In the genomic region with DNA sequence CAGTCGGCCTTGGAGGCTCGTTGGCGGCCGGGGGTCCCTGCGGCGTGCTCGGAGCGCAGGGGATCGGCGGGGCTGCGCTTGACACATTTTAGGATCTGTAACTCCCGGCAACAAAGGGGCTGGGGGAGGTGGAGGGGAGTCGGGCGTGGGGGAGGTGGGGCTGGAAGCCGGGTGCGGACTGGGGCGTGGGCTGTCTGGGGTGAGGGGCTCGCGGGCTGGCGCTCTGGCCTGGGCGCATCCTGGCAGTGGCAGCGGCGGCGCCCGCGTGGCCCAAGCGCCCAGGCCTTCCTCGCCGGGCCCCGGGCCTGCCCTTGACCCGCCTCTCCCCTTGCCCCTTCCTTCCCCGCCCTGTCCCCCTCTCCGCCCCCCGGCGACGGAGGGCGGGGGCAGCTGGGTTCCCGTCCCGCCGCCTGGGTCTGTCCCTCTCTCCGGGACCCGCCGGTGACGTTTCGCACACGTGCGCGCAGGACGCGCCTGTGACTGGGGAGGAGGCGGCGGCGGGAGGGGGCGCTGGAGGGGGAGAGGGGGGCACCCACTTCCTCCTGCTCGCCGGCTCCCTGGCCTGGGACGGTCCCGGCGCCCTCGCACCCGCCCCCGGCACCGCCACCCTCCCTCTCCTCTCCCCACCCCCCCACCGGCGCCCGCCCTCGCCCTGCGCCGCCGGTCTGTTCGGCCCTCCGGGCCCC, we compare ENCODE assay signal across 8 cellular contexts. TPM values are rescaled to one million over a fixed set of nuclear protein-coding genes. Genes with fewer than 3 reads are reported as not detected.
A peak's percentile ranks its signal among the peaks of the same experiment; 100 is the strongest.
DNase-seq lines count a peak whose midpoint lies in the region; ATAC-seq and TF ChIP-seq lines count a peak whose summit lies in the region.

No MANE protein-coding gene starts in this region.

- no peaks in the 10 kb centered on the region for H3K9me3 ChIP-seq in prostate gland

- H3K4me3 ChIP-seq in GM12864 (ENCODE audit: low read depth, low read length) (peak overlapping the region; percentile 86), NB4 (ENCODE audit: low read depth, low read length) (peak overlapping the region; percentile 99), prostate gland (peak overlapping the region; percentile 68), urinary bladder (ENCODE audit: low read depth, low read length) (peak overlapping the region; percentile 66)

- TF ChIP-seq POLR2A in NB4 (IDR thresholded peaks at IDR 0.05; ENCODE audit: extremely low read depth, insufficient read length) (peak; percentile 54), prostate gland (IDR thresholded peaks at IDR 0.05) (peak; percentile 45)

- no peak for TF ChIP-seq CTCF in GM12864 (IDR thresholded peaks at IDR 0.05; ENCODE audit: low read depth, low read length, missing control alignments)
- no peak for TF ChIP-seq CTCF in NB4 (IDR thresholded peaks at IDR 0.05; ENCODE audit: low read depth, low read length)
- TF ChIP-seq CTCF in prostate gland (IDR thresholded peaks at IDR 0.05), result no peak

- H3K36me3 ChIP-seq in prostate gland (no peaks in the 10 kb centered on the region), urinary bladder (ENCODE audit: insufficient read depth) (no peaks in the 10 kb centered on the region)

- 0 to 1% (median 0%) methylated on average over 19 to 59 of the region's 72 CpGs for WGBS in adipose tissue, 3 donors
- under 1% methylated on average over 38 of the region's 72 CpGs for WGBS in prostate gland
- WGBS in urinary bladder, result under 1% methylated on average over 70 of the region's 72 CpGs

- DNase-seq in GM12864 (ENCODE audit: low read depth), result no peak
- DNase-seq in NB4 (ENCODE audit: low read depth), result peak; percentile 98
- DNase-seq in T follicular helper cell (ENCODE audit: low read depth), result peak; percentile 75
- DNase-seq in left cardiac atrium, result peak; percentile 93
- peak; percentile 82 for DNase-seq in prostate gland (ENCODE audit: low spot score)

- H3K27me3 ChIP-seq in prostate gland (replicated peaks; ENCODE audit: insufficient read depth), result no peaks in the 10 kb centered on the region

- peak overlapping the region; percentile 82 for H3K27ac ChIP-seq in adipose tissue (ENCODE audit: low read depth, low read length)
- peak overlapping the region; percentile 82 to 86 for H3K27ac ChIP-seq in prostate gland
- H3K27ac ChIP-seq in urinary bladder (ENCODE audit: low read depth), result peak overlapping the region; percentile 55

- peak; percentile 48 for ATAC-seq in HG02571 (IDR thresholded peaks at IDR 0.05; ENCODE audit: unreplicated experiment)
- peak; percentile 70 to 72 for ATAC-seq in left cardiac atrium

- intact Hi-C loops in left cardiac atrium (cut with DNase I), result loop anchor here (5.0 to 10.0 kb wide), 3 partner anchors 108 to 124 kb away; no protein-coding TSS in a partner anchor
- intact Hi-C loops in prostate gland (cut with DNase I), result loop anchor here (5.0 to 10.0 kb wide), 3 partner anchors 111 to 288 kb away; no protein-coding TSS in a partner anchor

- H3K4me1 ChIP-seq in prostate gland (replicated peaks) (no peaks in the 10 kb centered on the region), urinary bladder (ENCODE audit: insufficient read depth) (no peaks in the 10 kb centered on the region)

RNA-seq across cellular contexts. Expression of a gene that starts 1.5 kb away (rescaled TPM):
- polyA plus RNA-seq in adipose tissue (1 to 10 TPM; 1.0 to 4.3 (median 3.8) TPM), urinary bladder (5.0 TPM)
- total RNA-seq in left cardiac atrium (10 to 100 TPM in 1 of 2 donors, 1 to 10 TPM in 1; 4.8 to 10.0 TPM), prostate gland (1 to 10 TPM; 3.7 to 5.5 TPM), urinary bladder (5.9 TPM)
